ENCODE assay signal across 17 cellular contexts in genomic region chr2:137847443-137847842, GRCh38.
DNase-seq lines count a peak whose midpoint lies in the region; ATAC-seq and TF ChIP-seq lines count a peak whose summit lies in the region.
"Had no signal": no experiment of that assay in that cellular context is flagged by ENCODE, and none has a peak within 500 bp of the region (broad histone marks: within the 10 kb centered on the region; RNA-seq: fewer than 3 reads in every experiment).

No MANE protein-coding gene starts in this region.

- DNase-seq in HPDE6-E6E7 (ENCODE audit: extremely low spot score) (peak; percentile 38), PC-9 (peak in 1 of 2 experiments; percentile 79), type B pancreatic cell (ENCODE audit: extremely low spot score, unreplicated experiment) (no peak), SKM-1 treated with dmso at 0.1 percent for 144 hours (lab: John Stamatoyannopoulos, UW; ENCODE audit: unreplicated experiment) (no peak), ACHN (no peak)
- DNase-seq in activated CD4-positive, alpha-beta T cell treated with anti-CD3 and anti-CD28 coated beads for 36 hours, result no peak
- DNase-seq: AML-193, GDM1, HFFc6, NCI-H1092 treated with DMSO at 0.1 percent for 48 hours, NCI-H2081, NCI-H2171 treated with DMSO at 0.1 percent for 48 hours, NCI-H446 treated with DMSO at 0.1 percent for 48 hours, SIG-M5 had no signal

- no peaks in the 10 kb centered on the region for H4K20me1 ChIP-seq in PC-9 (ENCODE audit: insufficient read depth)

- no peaks in the 10 kb centered on the region for H3K9me2 ChIP-seq in PC-9 (ENCODE audit: insufficient read depth)

- TF ChIP-seq CTCF in PC-9 (conservative IDR thresholded peaks at IDR 0.05) (no peak), type B pancreatic cell (conservative IDR thresholded peaks at IDR 0.05) (no peak)

- H3K4me3 ChIP-seq in PC-9, result peak overlapping the region; percentile 12; the same call in 1 of the 2 replicates

- peak overlapping the region; percentile 86 for H3K27ac ChIP-seq in PC-9
- H3K27ac ChIP-seq: C4-2B had no signal

- peak overlapping the region; percentile 24; the same call in 1 of the 2 replicates for H2AFZ ChIP-seq in PC-9

- H3K27ac Mint-ChIP-seq in type B pancreatic cell, result peak overlapping the region; percentile 88
- H3K27ac Mint-ChIP-seq in activated CD4-positive, alpha-beta T cell treated with anti-CD3 and anti-CD28 coated beads for 36 hours, result no peak overlapping the region
- H3K27ac Mint-ChIP-seq: HFFc6, IgD-negative memory B cell had no signal

- in situ Hi-C loops in ACHN (cut with HindIII; ENCODE audit: low pct_ligation_motif_present, low pct_unique_long_range_greater_than_20kb, low sequenced_read_pairs), result no loop called here

- H3K4me1 ChIP-seq in PC-9 (replicated peaks; ENCODE audit: insufficient read depth), result peaks cover 23% of the 10 kb centered on the region

- H3K36me3 ChIP-seq in PC-9 (ENCODE audit: low read depth), result peaks cover 4% of the 10 kb centered on the region; the same call in 1 of the 2 replicates

- CTCF ChIA-PET in PC-9 (lab: Charles Lee), result no interaction called here
- CTCF ChIA-PET in activated CD4-positive, alpha-beta T cell treated with anti-CD3 and anti-CD28 coated beads for 36 hours (lab: Charles Lee), result no interaction called here

- H3K79me2 ChIP-seq in PC-9 (ENCODE audit: low read depth), result no peaks in the 10 kb centered on the region

- H3K27me3 ChIP-seq in PC-9 (ENCODE audit: insufficient read depth, low read depth), result no peaks in the 10 kb centered on the region

- no peaks in the 10 kb centered on the region for H3K27me3 Mint-ChIP-seq in type B pancreatic cell
- peaks cover 3% of the 10 kb centered on the region for H3K27me3 Mint-ChIP-seq in activated CD4-positive, alpha-beta T cell treated with anti-CD3 and anti-CD28 coated beads for 36 hours
- H3K27me3 Mint-ChIP-seq: IgD-negative memory B cell had no signal

- H3K9me3 ChIP-seq in PC-9 (ENCODE audit: insufficient read depth, low read depth), result peaks cover 14% of the 10 kb centered on the region

- H3K4me1 Mint-ChIP-seq in type B pancreatic cell (ENCODE audit: unreplicated experiment), result no peaks in the 10 kb centered on the region
- H3K4me1 Mint-ChIP-seq in activated CD4-positive, alpha-beta T cell treated with anti-CD3 and anti-CD28 coated beads for 36 hours, result no peaks in the 10 kb centered on the region
- H3K4me1 Mint-ChIP-seq: IgD-negative memory B cell had no signal

- peak; percentile 96 for ATAC-seq in esophagus mucosa
- ATAC-seq in activated CD4-positive, alpha-beta T cell treated with anti-CD3 and anti-CD28 coated beads for 36 hours, result no peak

- no TSS peak for BruUV-seq in PC-9 (replicated peaks; lab: Mats Ljungman, UMichigan)

- intact Hi-C loops in PC-9 (cut with micrococcal nuclease; ENCODE audit: unreplicated experiment), result loop anchor here (10.0 kb wide), 1 partner anchor 1933 kb away; no protein-coding TSS in a partner anchor
- intact Hi-C loops in activated CD4-positive, alpha-beta T cell treated with anti-CD3 and anti-CD28 coated beads for 36 hours (cut with DNase I, micrococcal nuclease), result no loop called here

- POLR2A ChIA-PET in PC-9 (lab: Charles Lee; ENCODE audit: unreplicated experiment), result interaction anchor here (0.6 kb wide), 1 partner anchor 18 kb away, joined by 4 read pairs; no protein-coding TSS in a partner anchor
- POLR2A ChIA-PET in activated CD4-positive, alpha-beta T cell treated with anti-CD3 and anti-CD28 coated beads for 36 hours (lab: Charles Lee), result no interaction called here

- H3K4me2 ChIP-seq in PC-9, result peak overlapping the region; percentile 76

- peaks cover 5% of the 10 kb centered on the region for H3K9me3 Mint-ChIP-seq in type B pancreatic cell
- H3K9me3 Mint-ChIP-seq in activated CD4-positive, alpha-beta T cell treated with anti-CD3 and anti-CD28 coated beads for 36 hours (ENCODE audit: low read depth), result no peaks in the 10 kb centered on the region
- H3K9me3 Mint-ChIP-seq: HFFc6 had no signal

- no peaks in the 10 kb centered on the region for H3K36me3 Mint-ChIP-seq in type B pancreatic cell
- H3K36me3 Mint-ChIP-seq in activated CD4-positive, alpha-beta T cell treated with anti-CD3 and anti-CD28 coated beads for 36 hours (ENCODE audit: low read depth), result no peaks in the 10 kb centered on the region
- H3K36me3 Mint-ChIP-seq: IgD-negative memory B cell had no signal

- peaks cover 8% of the 10 kb centered on the region; the same call in 1 of the 2 replicates for H3F3A ChIP-seq in PC-9 (ENCODE audit: insufficient read depth, low read depth)

- peak overlapping the region; percentile 62 for H3K4me3 Mint-ChIP-seq in type B pancreatic cell
- no peak overlapping the region for H3K4me3 Mint-ChIP-seq in activated CD4-positive, alpha-beta T cell treated with anti-CD3 and anti-CD28 coated beads for 36 hours
- H3K4me3 Mint-ChIP-seq: HFFc6, IgD-negative memory B cell had no signal
